Comparison of ENCODE assay signal across 12 cellular contexts in the genomic region with DNA sequence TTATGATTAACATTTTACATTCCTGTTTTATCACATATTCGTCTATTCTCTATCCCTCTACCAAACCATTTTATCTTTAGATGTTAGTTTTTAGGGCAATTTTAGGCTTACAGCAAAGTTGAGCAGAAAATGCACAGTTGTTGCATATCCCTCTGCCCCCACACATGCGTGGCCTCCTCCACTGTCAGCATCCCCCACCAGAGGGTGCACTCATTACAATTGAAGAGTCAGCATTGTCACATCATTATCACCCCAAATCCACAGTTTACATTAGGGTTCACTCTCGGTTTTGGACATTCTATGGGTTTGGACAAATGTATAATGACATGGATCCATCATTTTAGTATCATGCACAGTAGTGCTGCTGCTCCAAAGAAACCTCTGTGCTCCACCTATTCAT.
DNase-seq lines count a peak whose midpoint lies in the region; ATAC-seq and TF ChIP-seq lines count a peak whose summit lies in the region.
"Had no signal": no experiment of that assay in that cellular context is flagged by ENCODE, and none has a peak within 500 bp of the region (broad histone marks: within the 10 kb centered on the region; RNA-seq: fewer than 3 reads in every experiment).

No MANE protein-coding gene starts in this region.

- peaks cover 9% of the 10 kb centered on the region for H3K36me3 Mint-ChIP-seq in mesothelial cell of epicardium

- H3K4me3 ChIP-seq in WERI-Rb-1 (ENCODE audit: low read depth, low read length) = no peak overlapping the region
- H3K4me3 ChIP-seq: ovary, vagina had no signal

- H3K27me3 Mint-ChIP-seq in mesothelial cell of epicardium (ENCODE audit: low read depth) = peaks cover 12% of the 10 kb centered on the region

- H3K27ac Mint-ChIP-seq in mesothelial cell of epicardium = no peak overlapping the region
- H3K27ac Mint-ChIP-seq: activated T-helper 2 cell treated with anti-CD3 and anti-CD28 coated beads, Interferon-gamma antibody, Interleukin-2, Interleukin-4, amounts not matched to agents 10 μg/mL and 5 μg/mL and 100 μg/mL, durations not matched to agents 14 hours and 24 hours and 36 hours; immature natural killer cell had no signal

- H3K9me3 ChIP-seq in WERI-Rb-1 (ENCODE audit: severe bottlenecking) = no peaks in the 10 kb centered on the region
- H3K9me3 ChIP-seq: ovary had no signal

- ATAC-seq in GM21723 (IDR thresholded peaks at IDR 0.05; ENCODE audit: unreplicated experiment) = no peak

- TF ChIP-seq CTCF in C4-2B (conservative IDR thresholded peaks at IDR 0.05) = peak; percentile 46
- peak; percentile 30 for TF ChIP-seq CTCF in GM13976 (IDR thresholded peaks at IDR 0.05; ENCODE audit: borderline replicate concordance, control extremely low read depth, extremely low read depth, insufficient read depth, missing control alignments)
- TF ChIP-seq CTCF in WERI-Rb-1 (IDR thresholded peaks at IDR 0.05; ENCODE audit: low read depth, low read length) = peak; percentile 28; the same call in 1 of the 2 replicates
- TF ChIP-seq CTCF in mesothelial cell of epicardium (IDR thresholded peaks at IDR 0.05; ENCODE audit: unreplicated experiment) = no peak

- no peaks in the 10 kb centered on the region for H3K36me3 ChIP-seq in WERI-Rb-1
- H3K36me3 ChIP-seq: ovary, vagina had no signal

- no peak overlapping the region for H3K4me3 Mint-ChIP-seq in mesothelial cell of epicardium
- H3K4me3 Mint-ChIP-seq: immature natural killer cell had no signal

- DNase-seq in GM13976 (ENCODE audit: low spot score) (no peak), WERI-Rb-1 (no peak), globus pallidus (ENCODE audit: low spot score) (peak; percentile 37), inferior parietal cortex (ENCODE audit: extremely low spot score) (no peak), EL (no peak), mesothelial cell of epicardium (ENCODE audit: low spot score in 2 of 2, unreplicated experiment in 2 of 2) (no peak)
- DNase-seq: immature natural killer cell, ovary had no signal

- H3K4me1 Mint-ChIP-seq in mesothelial cell of epicardium = no peaks in the 10 kb centered on the region
- H3K4me1 Mint-ChIP-seq: immature natural killer cell had no signal

- H3K27me3 ChIP-seq in WERI-Rb-1 (ENCODE audit: insufficient read depth, low read depth, severe bottlenecking) = no peaks in the 10 kb centered on the region
- H3K27me3 ChIP-seq: ovary, vagina had no signal

- H3K9me3 Mint-ChIP-seq in mesothelial cell of epicardium = peaks cover 51% of the 10 kb centered on the region

- no peak overlapping the region for H3K27ac ChIP-seq in C4-2B
- H3K27ac ChIP-seq in WERI-Rb-1 = no peak overlapping the region
- H3K27ac ChIP-seq: ovary, vagina had no signal

- in situ Hi-C loops in GM13976 (cut with MboI; ENCODE audit: low sequenced_read_pairs, unreplicated experiment) = no loop called here
